ENCODE assay signal across 1 cellular context in the genomic region with DNA sequence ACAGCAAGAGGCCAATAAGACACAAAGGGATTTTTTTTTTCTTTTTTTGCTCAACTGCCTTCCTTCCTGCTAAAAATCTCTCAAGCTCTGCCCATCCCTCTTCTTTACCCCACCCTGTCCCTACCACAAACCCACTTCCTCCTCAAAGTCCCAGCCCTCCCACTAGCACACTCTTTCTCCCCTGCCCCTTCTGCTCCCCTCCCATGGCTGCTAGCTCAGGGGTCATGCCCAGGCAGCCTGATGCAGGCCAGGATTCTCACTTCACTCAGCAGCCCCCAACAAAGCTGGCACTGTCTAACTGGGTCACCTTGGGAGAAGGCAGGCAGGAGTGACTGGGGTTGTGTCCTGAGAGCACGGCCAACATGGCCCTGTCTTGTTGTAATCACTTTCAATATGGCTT.
TF ChIP-seq lines count a peak whose summit lies in the region.

No MANE protein-coding gene starts in this region.

TF ChIP-seq in liver, 16 proteins besides CTCF, POLR2A, EP300 and RAD21 (continued from another document):
- TF ChIP-seq, protein P1, sequence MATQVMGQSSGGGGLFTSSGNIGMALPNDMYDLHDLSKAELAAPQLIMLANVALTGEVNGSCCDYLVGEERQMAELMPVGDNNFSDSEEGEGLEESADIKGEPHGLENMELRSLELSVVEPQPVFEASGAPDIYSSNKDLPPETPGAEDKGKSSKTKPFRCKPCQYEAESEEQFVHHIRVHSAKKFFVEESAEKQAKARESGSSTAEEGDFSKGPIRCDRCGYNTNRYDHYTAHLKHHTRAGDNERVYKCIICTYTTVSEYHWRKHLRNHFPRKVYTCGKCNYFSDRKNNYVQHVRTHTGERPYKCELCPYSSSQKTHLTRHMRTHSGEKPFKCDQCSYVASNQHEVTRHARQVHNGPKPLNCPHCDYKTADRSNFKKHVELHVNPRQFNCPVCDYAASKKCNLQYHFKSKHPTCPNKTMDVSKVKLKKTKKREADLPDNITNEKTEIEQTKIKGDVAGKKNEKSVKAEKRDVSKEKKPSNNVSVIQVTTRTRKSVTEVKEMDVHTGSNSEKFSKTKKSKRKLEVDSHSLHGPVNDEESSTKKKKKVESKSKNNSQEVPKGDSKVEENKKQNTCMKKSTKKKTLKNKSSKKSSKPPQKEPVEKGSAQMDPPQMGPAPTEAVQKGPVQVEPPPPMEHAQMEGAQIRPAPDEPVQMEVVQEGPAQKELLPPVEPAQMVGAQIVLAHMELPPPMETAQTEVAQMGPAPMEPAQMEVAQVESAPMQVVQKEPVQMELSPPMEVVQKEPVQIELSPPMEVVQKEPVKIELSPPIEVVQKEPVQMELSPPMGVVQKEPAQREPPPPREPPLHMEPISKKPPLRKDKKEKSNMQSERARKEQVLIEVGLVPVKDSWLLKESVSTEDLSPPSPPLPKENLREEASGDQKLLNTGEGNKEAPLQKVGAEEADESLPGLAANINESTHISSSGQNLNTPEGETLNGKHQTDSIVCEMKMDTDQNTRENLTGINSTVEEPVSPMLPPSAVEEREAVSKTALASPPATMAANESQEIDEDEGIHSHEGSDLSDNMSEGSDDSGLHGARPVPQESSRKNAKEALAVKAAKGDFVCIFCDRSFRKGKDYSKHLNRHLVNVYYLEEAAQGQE (IDR thresholded peaks at IDR 0.05): no peak
